Comparison of ENCODE assay signal across 6 cellular contexts in genomic region chr1:42815938-42816599, GRCh38. TPM values are rescaled to one million over a fixed set of nuclear protein-coding genes. Genes with fewer than 3 reads are reported as not detected.
DNase-seq lines count a peak whose midpoint lies in the region; ATAC-seq, FAIRE-seq and TF ChIP-seq lines count a peak whose summit lies in the region.

No MANE protein-coding gene starts in this region.

- POLR2A ChIA-PET in HEK293 (lab: Yijun Ruan, JAX): interaction anchor here (1.8 to 2.8 kb wide), 2 partner anchors 30 to 50 kb away, joined by 18 to 25 read pairs; partner anchors contain the start of genes C1orf50, P3H1 and ZNF691

- H3K27ac ChIP-seq in 22Rv1 (peak overlapping the region; percentile 96), HEK293 (ENCODE audit: extremely low read depth, low read depth, low read length) (peak overlapping the region; percentile 98; the same call in 1 of the 2 replicates), mesodermal cell (ENCODE audit: low read depth, low read length, severe bottlenecking) (peak overlapping the region; percentile 99)

- TF ChIP-seq CTCF in 22Rv1 (IDR thresholded peaks at IDR 0.05) (no peak), HEK293 (tag by site-specific recombination; IDR thresholded peaks at IDR 0.05) (no peak), D721Med (IDR thresholded peaks at IDR 0.05; ENCODE audit: insufficient read depth, missing control alignments) (no peak)

- H3K4me3 ChIP-seq in HEK293 (ENCODE audit: low read depth, low read length) (peak overlapping the region; percentile 86), mesodermal cell (ENCODE audit: extremely low read depth, insufficient read depth, low read length, poor library complexity, severe bottlenecking) (peak overlapping the region; percentile 59)

- no peaks in the 10 kb centered on the region for H3K36me3 Mint-ChIP-seq in activated naive CD8-positive, alpha-beta T cell treated with anti-CD3 and anti-CD28 coated beads for 36 hours

- CTCF ChIA-PET in HEK293 (lab: Yijun Ruan, JAX): interaction anchor here (0.6 to 0.7 kb wide), 3 partner anchors 23 to 734 kb away, joined by 3 to 4 read pairs (median 3); no protein-coding TSS in a partner anchor

- peak; percentile 20 for DNase-seq in activated naive CD8-positive, alpha-beta T cell treated with anti-CD3 and anti-CD28 coated beads for 36 hours
- no peak for DNase-seq in D721Med (ENCODE audit: insufficient read length, low spot score)

- H3K4me1 Mint-ChIP-seq in activated naive CD8-positive, alpha-beta T cell treated with anti-CD3 and anti-CD28 coated beads for 36 hours: peaks cover 19% of the 10 kb centered on the region

- H3K36me3 ChIP-seq in HEK293 (ENCODE audit: control insufficient read depth in 2 of 2, insufficient read depth in 1 of 2, low read length in 2 of 2): peaks cover 0 to 15% of the 10 kb centered on the region in 2 experiments; a peak in 1 of 3 replicates
- peaks cover 15% of the 10 kb centered on the region for H3K36me3 ChIP-seq in mesodermal cell (ENCODE audit: control insufficient read depth, insufficient read depth, low read length)

- H3K9me3 ChIP-seq in HEK293 (ENCODE audit: control insufficient read depth, insufficient read depth, low read depth, low read length) (no peaks in the 10 kb centered on the region), mesodermal cell (ENCODE audit: control insufficient read depth, low read length) (peaks cover 4% of the 10 kb centered on the region)

- H3K27ac Mint-ChIP-seq in activated naive CD8-positive, alpha-beta T cell treated with anti-CD3 and anti-CD28 coated beads for 36 hours: peak overlapping the region; percentile 79

- no peaks in the 10 kb centered on the region for H3K9me3 Mint-ChIP-seq in activated naive CD8-positive, alpha-beta T cell treated with anti-CD3 and anti-CD28 coated beads for 36 hours

- ATAC-seq in GM18861 (IDR thresholded peaks at IDR 0.05; ENCODE audit: unreplicated experiment): no peak

- H3K27me3 Mint-ChIP-seq in activated naive CD8-positive, alpha-beta T cell treated with anti-CD3 and anti-CD28 coated beads for 36 hours: no peaks in the 10 kb centered on the region

- 57 to 78% methylated on average over 4 to 6 of the region's 7 CpGs for WGBS in mesodermal cell (ENCODE audit: insufficient coverage in 2 of 2), 2 experiments

- no peak for FAIRE-seq in D721Med (lab: Jason Lieb, UNC)

- H3K4me3 Mint-ChIP-seq in activated naive CD8-positive, alpha-beta T cell treated with anti-CD3 and anti-CD28 coated beads for 36 hours: peak overlapping the region; percentile 82

- H3K4me1 ChIP-seq in HEK293 (ENCODE audit: control insufficient read depth, insufficient read depth, low read length) (peaks cover 2% of the 10 kb centered on the region; the same call in 1 of the 2 replicates), mesodermal cell (ENCODE audit: control insufficient read depth, insufficient read depth, low read length, poor library complexity, severe bottlenecking) (peaks cover 12% of the 10 kb centered on the region)

TF ChIP-seq in HEK293, 187 proteins besides CTCF, POLR2A, EP300 and RAD21:
- peak; percentile 89 for TF ChIP-seq ZNF600 (tag by site-specific recombination; IDR thresholded peaks at IDR 0.05)
- 0 out of 2 replicates have a peak, but pooled peaks have one; percentile 2 for TF ChIP-seq PATZ1 (tag by site-specific recombination; IDR thresholded peaks at IDR 0.05)
- peak; percentile 42; the same call in 1 of the 2 replicates for TF ChIP-seq ZNF366 (tag by site-specific recombination; conservative IDR thresholded peaks at IDR 0.05)
- TF ChIP-seq ZNF580 (tag by site-specific recombination; IDR thresholded peaks at IDR 0.05): no peak
- TF ChIP-seq ZBTB17 (tag by site-specific recombination; IDR thresholded peaks at IDR 0.05): peak; percentile 81

RNA-seq across cellular contexts. Expression of gene ERMAP, which starts 0.9 kb away (rescaled TPM):
- 1 to 10 TPM; 3.1 to 3.2 TPM for total RNA-seq in activated naive CD8-positive, alpha-beta T cell treated with anti-CD3 and anti-CD28 coated beads for 36 hours
- 3.2 TPM for polyA plus RNA-seq in mesodermal cell (2013, experiment 1 of 2)
- polyA plus RNA-seq in mesodermal cell (2013, experiment 2 of 2): 3.4 TPM

RNA-seq across cellular contexts. Expression of gene SVBP, which starts 1.1 kb away (rescaled TPM):
- total RNA-seq in activated naive CD8-positive, alpha-beta T cell treated with anti-CD3 and anti-CD28 coated beads for 36 hours: 10 to 100 TPM; 11.8 to 13.7 TPM
- 55.8 TPM for polyA plus RNA-seq in mesodermal cell (2013, experiment 1 of 2)
- 56.8 TPM for polyA plus RNA-seq in mesodermal cell (2013, experiment 2 of 2)

RNA-seq across cellular contexts. Expression of gene ZNF691, which starts 30.3 kb away (rescaled TPM):
- total RNA-seq in activated naive CD8-positive, alpha-beta T cell treated with anti-CD3 and anti-CD28 coated beads for 36 hours: 10 to 100 TPM in 1 of 2 experiments, 1 to 10 TPM in 1; 8.7 to 10.0 TPM
- 8.6 TPM for polyA plus RNA-seq in mesodermal cell (2013, experiment 1 of 2)
- polyA plus RNA-seq in mesodermal cell (2013, experiment 2 of 2): 9.0 TPM

RNA-seq across cellular contexts. Expression of gene TMEM269, which starts 31.3 kb away (rescaled TPM):
- under 1 TPM; 0.06 to 0.32 TPM for total RNA-seq in activated naive CD8-positive, alpha-beta T cell treated with anti-CD3 and anti-CD28 coated beads for 36 hours
- 0.55 TPM for polyA plus RNA-seq in mesodermal cell (2013, experiment 1 of 2)
- 0.15 TPM for polyA plus RNA-seq in mesodermal cell (2013, experiment 2 of 2)

RNA-seq across cellular contexts. Expression of gene C1orf50, which starts 49.0 kb away (rescaled TPM):
- 1 to 10 TPM; 6.9 to 7.2 TPM for total RNA-seq in activated naive CD8-positive, alpha-beta T cell treated with anti-CD3 and anti-CD28 coated beads for 36 hours
- 14.0 TPM for polyA plus RNA-seq in mesodermal cell (2013, experiment 1 of 2)
- 12.8 TPM for polyA plus RNA-seq in mesodermal cell (2013, experiment 2 of 2)
